Comparison of ENCODE assay signal across 16 cellular contexts in the genomic region with DNA sequence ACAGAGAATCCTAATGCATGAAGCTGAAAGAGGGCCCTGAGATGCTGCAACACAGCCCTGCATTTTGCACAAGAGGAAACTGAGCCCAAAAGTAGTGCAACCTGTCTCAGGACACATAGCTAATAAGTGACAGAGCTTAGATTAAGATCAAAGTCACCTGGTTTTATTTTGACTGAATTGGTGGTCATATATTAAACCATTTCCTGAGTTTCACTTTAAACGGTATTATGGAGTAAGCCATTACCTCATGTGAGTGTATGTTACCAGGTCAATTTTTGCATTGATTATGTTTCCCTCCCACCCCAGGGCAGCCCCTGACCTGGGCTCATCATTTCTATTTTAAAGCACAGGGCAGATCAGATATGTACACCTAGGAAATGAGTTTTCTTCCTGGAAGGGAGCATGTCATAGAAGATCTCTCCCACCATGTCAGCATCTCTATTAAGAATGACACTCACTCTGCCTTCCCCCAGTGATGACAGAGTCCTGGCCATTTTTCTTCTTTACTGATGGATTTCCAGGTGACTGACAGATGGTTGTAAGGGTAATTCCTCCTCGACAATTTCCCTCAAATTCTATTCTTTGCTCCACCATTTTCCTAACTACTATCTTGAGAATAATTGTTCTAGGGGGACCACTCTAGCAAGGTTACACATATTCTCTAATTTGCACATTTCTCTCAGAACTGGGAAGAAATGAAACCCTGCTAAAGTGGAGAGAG.
DNase-seq lines count a peak whose midpoint lies in the region; ATAC-seq and TF ChIP-seq lines count a peak whose summit lies in the region.
"Had no signal": no experiment of that assay in that cellular context is flagged by ENCODE, and none has a peak within 500 bp of the region (broad histone marks: within the 10 kb centered on the region; RNA-seq: fewer than 3 reads in every experiment).

No MANE protein-coding gene starts in this region.

- H3K9me3 Mint-ChIP-seq in GM23338 = no peaks in the 10 kb centered on the region
- no peaks in the 10 kb centered on the region for H3K9me3 Mint-ChIP-seq in CD8-positive, alpha-beta memory T cell
- H3K9me3 Mint-ChIP-seq: activated CD4-positive, alpha-beta T cell treated with anti-CD3 and anti-CD28 coated beads, Interleukin-2, amount 10 ng/mL, durations not matched to agents 7 days and 5 days; activated naive CD4-positive, alpha-beta T cell treated with anti-CD3 and anti-CD28 coated beads, Interleukin-2, amount 10 ng/mL, durations not matched to agents 7 days and 5 days had no signal

- no peak for TF ChIP-seq CTCF in GM23338 (conservative IDR thresholded peaks at IDR 0.05; ENCODE audit: low read depth in 2 of 2)
- no peak for TF ChIP-seq CTCF in psoas muscle (IDR thresholded peaks at IDR 0.05)

- peaks cover 4% of the 10 kb centered on the region; the same call in 2 of the 3 replicates for H3K4me1 Mint-ChIP-seq in GM23338
- H3K4me1 Mint-ChIP-seq in CD8-positive, alpha-beta memory T cell = peaks cover 2 to 11% (median 5%) of the 10 kb centered on the region in 3 donors
- H3K4me1 Mint-ChIP-seq: activated naive CD4-positive, alpha-beta T cell treated with anti-CD3 and anti-CD28 coated beads, Interleukin-2, amount 10 ng/mL, durations not matched to agents 7 days and 5 days had no signal

- no peaks in the 10 kb centered on the region for H3K79me2 ChIP-seq in GM23338 (replicated peaks; ENCODE audit: insufficient read depth)
- H3K79me2 ChIP-seq: parathyroid adenoma had no signal

- H3K27me3 ChIP-seq in GM23338 (ENCODE audit: insufficient read depth) (no peaks in the 10 kb centered on the region), psoas muscle (ENCODE audit: insufficient read depth in 3 of 3, low read length in 2 of 3) (no peaks in the 10 kb centered on the region)
- no peaks in the 10 kb centered on the region for H3K27me3 ChIP-seq in CD8-positive, alpha-beta memory T cell (ENCODE audit: insufficient read depth, low read length, poor library complexity, severe bottlenecking)

- CTCF ChIA-PET in CD8-positive, alpha-beta memory T cell (lab: Charles Lee) = no interaction called here

- no peak overlapping the region for H3K4me3 ChIP-seq in GM23338
- no peak overlapping the region for H3K4me3 ChIP-seq in psoas muscle
- no peak overlapping the region for H3K4me3 ChIP-seq in CD8-positive, alpha-beta memory T cell (ENCODE audit: low read length)

- ATAC-seq in GM18907 (IDR thresholded peaks at IDR 0.05; ENCODE audit: unreplicated experiment) (peak; percentile 88), GM23338 (no peak), HG03432 (IDR thresholded peaks at IDR 0.05; ENCODE audit: unreplicated experiment) (peak; percentile 76), psoas muscle (peak in 3 of 4 donors; percentile 26 to 64 (median 28))
- ATAC-seq: T-cell had no signal

- H3K4me3 Mint-ChIP-seq in GM23338 = no peak overlapping the region
- H3K4me3 Mint-ChIP-seq in CD8-positive, alpha-beta memory T cell = no peak overlapping the region
- H3K4me3 Mint-ChIP-seq: activated CD4-positive, alpha-beta T cell treated with anti-CD3 and anti-CD28 coated beads, Interleukin-2, amount 10 ng/mL, durations not matched to agents 7 days and 5 days; activated naive CD4-positive, alpha-beta T cell treated with anti-CD3 and anti-CD28 coated beads, Interleukin-2, amount 10 ng/mL, durations not matched to agents 7 days and 5 days; T-cell had no signal

- H3K4me1 ChIP-seq in GM23338 (ENCODE audit: insufficient read depth) (no peaks in the 10 kb centered on the region), psoas muscle (peaks cover 15% of the 10 kb centered on the region)
- no peaks in the 10 kb centered on the region for H3K4me1 ChIP-seq in CD8-positive, alpha-beta memory T cell (ENCODE audit: insufficient read depth, low read length)
- H3K4me1 ChIP-seq: parathyroid adenoma had no signal

- no peak overlapping the region for H3K27ac Mint-ChIP-seq in GM23338
- H3K27ac Mint-ChIP-seq in CD8-positive, alpha-beta memory T cell = no peak overlapping the region
- H3K27ac Mint-ChIP-seq: activated CD4-positive, alpha-beta T cell treated with anti-CD3 and anti-CD28 coated beads, Interleukin-2, amount 10 ng/mL, durations not matched to agents 7 days and 5 days; activated naive CD4-positive, alpha-beta T cell treated with anti-CD3 and anti-CD28 coated beads, Interleukin-2, amount 10 ng/mL, durations not matched to agents 7 days and 5 days; T-cell had no signal

- POLR2A ChIA-PET in CD8-positive, alpha-beta memory T cell (lab: Charles Lee) = no interaction called here

- no peaks in the 10 kb centered on the region for H3K27me3 Mint-ChIP-seq in GM23338 (ENCODE audit: insufficient read depth, low read depth, poor library complexity)
- H3K27me3 Mint-ChIP-seq in CD8-positive, alpha-beta memory T cell = peaks cover 2 to 9% of the 10 kb centered on the region in 2 donors

- no peak for DNase-seq in GM23338 (ENCODE audit: low spot score)
- no peak for DNase-seq in psoas muscle
- no peak for DNase-seq in CD8-positive, alpha-beta memory T cell
- no peak for DNase-seq in NCI-H526 treated with DMSO at 0.1 percent for 48 hours (lab: John Stamatoyannopoulos, UW)
- no peak for DNase-seq in Kasumi-1 (lab: John Stamatoyannopoulos, UW)
- DNase-seq: activated CD4-positive, alpha-beta T cell treated with anti-CD3 and anti-CD28 coated beads, Interleukin-2, amount 10 ng/mL, durations not matched to agents 7 days and 5 days; activated naive CD4-positive, alpha-beta T cell treated with anti-CD3 and anti-CD28 coated beads, Interleukin-2, amount 10 ng/mL, durations not matched to agents 7 days and 5 days; COR-L47; HCEC 1CT; NCI-H2029 treated with DMSO at 0.1 percent for 48 hours; NCI-H510A; SHP77; T-cell had no signal

- H3K4me2 ChIP-seq in GM23338 = no peak overlapping the region

- no peaks in the 10 kb centered on the region for H3K9me3 ChIP-seq in psoas muscle
- H3K9me3 ChIP-seq in CD8-positive, alpha-beta memory T cell (ENCODE audit: low read length) = no peaks in the 10 kb centered on the region

- no peaks in the 10 kb centered on the region for H3K9me2 ChIP-seq in GM23338 (ENCODE audit: insufficient read depth)

- H3K27ac ChIP-seq in GM23338 (ENCODE audit: low read depth) (no peak overlapping the region), psoas muscle (no peak overlapping the region)
- H3K27ac ChIP-seq in CD8-positive, alpha-beta memory T cell (ENCODE audit: low read depth, low read length) = no peak overlapping the region
- H3K27ac ChIP-seq: parathyroid adenoma had no signal

- intact Hi-C loops in psoas muscle (cut with DNase I) = no loop called here

- peak overlapping the region; percentile 61; the same call in 1 of the 2 replicates for H2AFZ ChIP-seq in GM23338
- H2AFZ ChIP-seq: parathyroid adenoma had no signal

- H4K20me1 ChIP-seq in GM23338 (replicated peaks; ENCODE audit: insufficient read depth) = no peaks in the 10 kb centered on the region

- H3K36me3 Mint-ChIP-seq in GM23338 (ENCODE audit: low read depth) = no peaks in the 10 kb centered on the region
- H3K36me3 Mint-ChIP-seq in CD8-positive, alpha-beta memory T cell = no peaks in the 10 kb centered on the region
- H3K36me3 Mint-ChIP-seq: activated naive CD4-positive, alpha-beta T cell treated with anti-CD3 and anti-CD28 coated beads, Interleukin-2, amount 10 ng/mL, durations not matched to agents 7 days and 5 days; T-cell had no signal

- H3F3A ChIP-seq in GM23338 (replicated peaks; ENCODE audit: low read depth) = no peaks in the 10 kb centered on the region

- 41 to 72% (median 48%) methylated on average over 2 of the region's 2 CpGs for WGBS in psoas muscle, 3 donors

- H3K36me3 ChIP-seq in GM23338 (ENCODE audit: insufficient read depth) (no peaks in the 10 kb centered on the region), psoas muscle (ENCODE audit: insufficient read depth in 1 of 2, low read depth in 1 of 2) (no peaks in the 10 kb centered on the region)
- no peaks in the 10 kb centered on the region for H3K36me3 ChIP-seq in CD8-positive, alpha-beta memory T cell (ENCODE audit: insufficient read depth, low read length)

TF ChIP-seq in GM23338, 12 proteins besides CTCF, POLR2A, EP300 and RAD21 (continues in another document):
- no peak for TF ChIP-seq NANOG (IDR thresholded peaks at IDR 0.05; ENCODE audit: borderline replicate concordance)
- no peak for TF ChIP-seq STAT1 (IDR thresholded peaks at IDR 0.05; ENCODE audit: unreplicated experiment)
- TF ChIP-seq POLR2AphosphoS5 (IDR thresholded peaks at IDR 0.05; ENCODE audit: low read depth) = no peak
- TF ChIP-seq, protein P1, sequence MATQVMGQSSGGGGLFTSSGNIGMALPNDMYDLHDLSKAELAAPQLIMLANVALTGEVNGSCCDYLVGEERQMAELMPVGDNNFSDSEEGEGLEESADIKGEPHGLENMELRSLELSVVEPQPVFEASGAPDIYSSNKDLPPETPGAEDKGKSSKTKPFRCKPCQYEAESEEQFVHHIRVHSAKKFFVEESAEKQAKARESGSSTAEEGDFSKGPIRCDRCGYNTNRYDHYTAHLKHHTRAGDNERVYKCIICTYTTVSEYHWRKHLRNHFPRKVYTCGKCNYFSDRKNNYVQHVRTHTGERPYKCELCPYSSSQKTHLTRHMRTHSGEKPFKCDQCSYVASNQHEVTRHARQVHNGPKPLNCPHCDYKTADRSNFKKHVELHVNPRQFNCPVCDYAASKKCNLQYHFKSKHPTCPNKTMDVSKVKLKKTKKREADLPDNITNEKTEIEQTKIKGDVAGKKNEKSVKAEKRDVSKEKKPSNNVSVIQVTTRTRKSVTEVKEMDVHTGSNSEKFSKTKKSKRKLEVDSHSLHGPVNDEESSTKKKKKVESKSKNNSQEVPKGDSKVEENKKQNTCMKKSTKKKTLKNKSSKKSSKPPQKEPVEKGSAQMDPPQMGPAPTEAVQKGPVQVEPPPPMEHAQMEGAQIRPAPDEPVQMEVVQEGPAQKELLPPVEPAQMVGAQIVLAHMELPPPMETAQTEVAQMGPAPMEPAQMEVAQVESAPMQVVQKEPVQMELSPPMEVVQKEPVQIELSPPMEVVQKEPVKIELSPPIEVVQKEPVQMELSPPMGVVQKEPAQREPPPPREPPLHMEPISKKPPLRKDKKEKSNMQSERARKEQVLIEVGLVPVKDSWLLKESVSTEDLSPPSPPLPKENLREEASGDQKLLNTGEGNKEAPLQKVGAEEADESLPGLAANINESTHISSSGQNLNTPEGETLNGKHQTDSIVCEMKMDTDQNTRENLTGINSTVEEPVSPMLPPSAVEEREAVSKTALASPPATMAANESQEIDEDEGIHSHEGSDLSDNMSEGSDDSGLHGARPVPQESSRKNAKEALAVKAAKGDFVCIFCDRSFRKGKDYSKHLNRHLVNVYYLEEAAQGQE (IDR thresholded peaks at IDR 0.05; ENCODE audit: unreplicated experiment) = no peak
- TF ChIP-seq, protein P2, sequence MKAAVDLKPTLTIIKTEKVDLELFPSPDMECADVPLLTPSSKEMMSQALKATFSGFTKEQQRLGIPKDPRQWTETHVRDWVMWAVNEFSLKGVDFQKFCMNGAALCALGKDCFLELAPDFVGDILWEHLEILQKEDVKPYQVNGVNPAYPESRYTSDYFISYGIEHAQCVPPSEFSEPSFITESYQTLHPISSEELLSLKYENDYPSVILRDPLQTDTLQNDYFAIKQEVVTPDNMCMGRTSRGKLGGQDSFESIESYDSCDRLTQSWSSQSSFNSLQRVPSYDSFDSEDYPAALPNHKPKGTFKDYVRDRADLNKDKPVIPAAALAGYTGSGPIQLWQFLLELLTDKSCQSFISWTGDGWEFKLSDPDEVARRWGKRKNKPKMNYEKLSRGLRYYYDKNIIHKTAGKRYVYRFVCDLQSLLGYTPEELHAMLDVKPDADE (IDR thresholded peaks at IDR 0.05) = no peak
- no peak for TF ChIP-seq EZH2 (IDR thresholded peaks at IDR 0.05; ENCODE audit: low read depth, unreplicated experiment)
